In the genomic region with DNA sequence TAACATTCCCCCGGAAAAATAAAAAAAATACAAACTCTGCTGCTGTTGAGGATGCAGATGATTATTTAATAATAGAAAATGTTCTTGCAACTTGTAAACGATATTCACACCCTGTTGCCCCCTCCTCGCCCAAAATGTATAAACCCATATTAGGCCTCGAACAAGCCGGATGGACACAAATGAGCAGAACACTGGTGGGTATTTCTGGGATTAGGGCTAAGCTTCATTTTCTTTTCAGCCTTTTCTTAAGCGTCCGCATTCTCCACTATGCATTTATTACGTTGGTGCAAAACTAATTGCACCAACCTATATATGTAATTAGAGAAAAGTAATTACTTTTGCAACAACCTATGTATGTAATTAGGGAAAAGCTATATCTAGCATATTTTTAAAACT, we compare ENCODE assay signal across 13 cellular contexts. TPM values are rescaled to one million over a fixed set of nuclear protein-coding genes. Genes with fewer than 3 reads are reported as not detected.
DNase-seq lines count a peak whose midpoint lies in the region; ATAC-seq and TF ChIP-seq lines count a peak whose summit lies in the region.
"Had no signal": no experiment of that assay in that cellular context is flagged by ENCODE, and none has a peak within 500 bp of the region (broad histone marks: within the 10 kb centered on the region; RNA-seq: fewer than 3 reads in every experiment).

No MANE protein-coding gene starts in this region.

- H3K27ac ChIP-seq in cardiac muscle cell (peak overlapping the region; percentile 63), mammary epithelial cell (ENCODE audit: insufficient read depth, low read depth, low read length) (no peak overlapping the region), upper lobe of left lung (peak overlapping the region; percentile 8 to 88 (median 82))

- DNase-seq in cardiac muscle cell (ENCODE audit: low read depth in 1 of 2, low spot score in 1 of 2) (peak in 1 of 2 donors; percentile 30), left cardiac atrium (no peak), mammary epithelial cell (no peak), upper lobe of left lung (no peak), kidney glomerular epithelial cell (lab: John Stamatoyannopoulos, UW) (no peak), NCI-H2081 (lab: John Stamatoyannopoulos, UW) (no peak), NCI-H1436 treated with DMSO at 0.1 percent for 48 hours (lab: John Stamatoyannopoulos, UW) (no peak)
- DNase-seq: RPMI8226 had no signal

- no peak for TF ChIP-seq POLR2A in upper lobe of left lung (IDR thresholded peaks at IDR 0.05)

- H3K36me3 ChIP-seq in cardiac muscle cell (no peaks in the 10 kb centered on the region), mammary epithelial cell (ENCODE audit: insufficient read depth, low read length) (no peaks in the 10 kb centered on the region), mucosa of stomach (ENCODE audit: control insufficient read depth, insufficient read depth, low read length) (no peaks in the 10 kb centered on the region), upper lobe of left lung (peaks cover 0 to under 1% (median 0%) of the 10 kb centered on the region in 4 donors)

- H3K9me3 ChIP-seq in cardiac muscle cell (ENCODE audit: low read depth) (no peaks in the 10 kb centered on the region), mammary epithelial cell (replicated peaks; ENCODE audit: insufficient read depth, low read length) (no peaks in the 10 kb centered on the region), mucosa of stomach (ENCODE audit: control insufficient read depth, low read length) (no peaks in the 10 kb centered on the region), upper lobe of left lung (no peaks in the 10 kb centered on the region)

- intact Hi-C loops in left cardiac atrium (cut with DNase I) (no loop called here), mammary epithelial cell (cut with micrococcal nuclease) (no loop called here)

- no peaks in the 10 kb centered on the region for H4K20me1 ChIP-seq in mammary epithelial cell (ENCODE audit: insufficient read depth, low read length)

- H3K4me2 ChIP-seq in mammary epithelial cell (ENCODE audit: insufficient read depth, low read depth, low read length): peak overlapping the region; percentile 93

- in situ Hi-C loops in mammary epithelial cell (cut with MboI; ENCODE audit: low sequenced_read_pairs in 2 of 2): no loop called here

- TF ChIP-seq CTCF in cardiac muscle cell (IDR thresholded peaks at IDR 0.05; ENCODE audit: low read depth, low read length) (no peak), mammary epithelial cell (conservative IDR thresholded peaks at IDR 0.05 in 1 of 2, IDR thresholded peaks at IDR 0.05 in 1 of 2; ENCODE audit: extremely low read depth in 1 of 2, insufficient read depth in 1 of 2, low read depth in 1 of 2, low read length in 2 of 2) (no peak), upper lobe of left lung (IDR thresholded peaks at IDR 0.05) (no peak)

- H3K4me1 ChIP-seq in cardiac muscle cell (ENCODE audit: low read depth) (peaks cover 15% of the 10 kb centered on the region), mammary epithelial cell (ENCODE audit: insufficient read depth, low read length) (peaks cover 13% of the 10 kb centered on the region), mucosa of stomach (ENCODE audit: control insufficient read depth, insufficient read depth, low read length) (peaks cover 3% of the 10 kb centered on the region), upper lobe of left lung (peaks cover 3 to 8% (median 5%) of the 10 kb centered on the region in 4 donors)

- ATAC-seq in left cardiac atrium (no peak), upper lobe of left lung (ENCODE audit: low FRiP score in 2 of 2) (no peak)

- H3K9ac ChIP-seq in mammary epithelial cell (ENCODE audit: insufficient read depth, low read length): no peak overlapping the region
- H3K9ac ChIP-seq in mucosa of stomach (ENCODE audit: low read length): peak overlapping the region; percentile 7

- peak overlapping the region; percentile 95 for H2AFZ ChIP-seq in mammary epithelial cell (ENCODE audit: low read depth, low read length)

- dilution Hi-C loops in mammary epithelial cell (cut with HindIII; ENCODE audit: low sequenced_read_pairs): no loop called here

- no peak for TF ChIP-seq EP300 in upper lobe of left lung (IDR thresholded peaks at IDR 0.05)

- no peak overlapping the region for H3K4me3 ChIP-seq in cardiac muscle cell
- H3K4me3 ChIP-seq in mammary epithelial cell (replicated peaks in 1 of 3; ENCODE audit: insufficient read depth in 1 of 3, low read depth in 2 of 3, low read length in 3 of 3): peak overlapping the region in 2 of 3 experiments; percentile 28 to 52
- H3K4me3 ChIP-seq in mucosa of stomach (ENCODE audit: low read length): no peak overlapping the region
- peak overlapping the region in 3 of 4 donors; percentile 52 to 58 (median 58) for H3K4me3 ChIP-seq in upper lobe of left lung

- H3K79me2 ChIP-seq in mammary epithelial cell (ENCODE audit: insufficient read depth, low read length): no peaks in the 10 kb centered on the region

- CTCF ChIA-PET in mammary epithelial cell (lab: Charles Lee; ENCODE audit: low non-redundant PET): no interaction called here

- H3K27me3 ChIP-seq in cardiac muscle cell: no peaks in the 10 kb centered on the region
- H3K27me3 ChIP-seq in mammary epithelial cell (ENCODE audit: insufficient read depth, low read length): no peaks in the 10 kb centered on the region
- peaks cover 9% of the 10 kb centered on the region for H3K27me3 ChIP-seq in mucosa of stomach (ENCODE audit: control insufficient read depth, insufficient read depth, low read length)
- H3K27me3 ChIP-seq in upper lobe of left lung: peaks cover 0 to 5% (median 0%) of the 10 kb centered on the region in 4 donors

- BruUV-seq in mammary epithelial cell (replicated peaks; lab: Mats Ljungman, UMichigan): no TSS peak

- WGBS in mammary epithelial cell (ENCODE audit: low coverage, missing lambda C conversion rate): 88% methylated on average over 8 of the region's 8 CpGs
- 45 to 50% methylated on average over 8 of the region's 8 CpGs for WGBS in upper lobe of left lung, 2 donors

RNA-seq across cellular contexts. Expression of gene GNG11, which starts 0.3 kb away (rescaled TPM):
- total RNA-seq in cardiac muscle cell (8.4 and 9.6 TPM in 2 replicates), left cardiac atrium (10 to 100 TPM; 19.8 to 25.2 TPM), mammary epithelial cell (under 1 TPM; under 0.01 to 0.38 TPM), upper lobe of left lung (10 to 100 TPM in 5 of 6 donors, 1 to 10 TPM in 1; 1.0 to 28.5 (median 15.8) TPM)
- polyA plus RNA-seq in cardiac muscle cell (20.8 and 21.3 TPM in 2 replicates), mammary epithelial cell (0.31 TPM)
- polyA minus RNA-seq in mammary epithelial cell: not detected
- total RNA-seq: CD4-positive, alpha-beta T cell had no signal

RNA-seq across cellular contexts. Expression of gene GNGT1, which starts 14.8 kb away (rescaled TPM):
- total RNA-seq in cardiac muscle cell: not detected in 2 replicates
- polyA plus RNA-seq in cardiac muscle cell: not detected in 2 replicates
- total RNA-seq in left cardiac atrium: not detected
- total RNA-seq in mammary epithelial cell: not detected
- polyA plus RNA-seq in mammary epithelial cell: not detected
- not detected for polyA minus RNA-seq in mammary epithelial cell
- total RNA-seq in upper lobe of left lung: not detected
- total RNA-seq: CD4-positive, alpha-beta T cell; mucosa of gallbladder; temporal lobe had no signal
- polyA plus RNA-seq: adipose tissue had no signal

RNA-seq across cellular contexts. Expression of gene TFPI2, which starts 30.6 kb away (rescaled TPM):
- 20.8 and 24.5 TPM in 2 replicates for total RNA-seq in cardiac muscle cell
- polyA plus RNA-seq in cardiac muscle cell: 12.6 and 20.1 TPM in 2 replicates
- 1 to 10 TPM; 1.1 to 3.6 TPM for total RNA-seq in left cardiac atrium
- total RNA-seq in mammary epithelial cell: 100 to 1,000 TPM in 1 of 2 donors, under 1 TPM in 1; 0.33 to 608 TPM
- 313 TPM for polyA plus RNA-seq in mammary epithelial cell
- polyA minus RNA-seq in mammary epithelial cell: 136 TPM
- total RNA-seq in upper lobe of left lung: 1 to 10 TPM in 4 of 6 donors, not detected in 2; 1.8 to 7.6 (median 3.9) TPM
- total RNA-seq: CD4-positive, alpha-beta T cell had no signal

Comparison
In these comparisons a context has a peak if more than half of its experiments do, and no peak if none do; other contexts are left out.
1. H3K4me3 ChIP-seq: peak in mammary epithelial cell (2 of 3) and upper lobe of left lung (3 of 4); none in cardiac muscle cell (single experiment) and mucosa of stomach (single experiment).